21 cellular contexts compared by ENCODE assay signal in genomic region chr7:44224216-44224950, GRCh38. TPM values are rescaled to one million over a fixed set of nuclear protein-coding genes. Genes with fewer than 3 reads are reported as not detected.
DNase-seq lines count a peak whose midpoint lies in the region; ATAC-seq, FAIRE-seq and TF ChIP-seq lines count a peak whose summit lies in the region.
"Had no signal": no experiment of that assay in that cellular context is flagged by ENCODE, and none has a peak within 500 bp of the region (broad histone marks: within the 10 kb centered on the region; RNA-seq: fewer than 3 reads in every experiment).

No MANE protein-coding gene starts in this region.

- no peaks in the 10 kb centered on the region for H3K9me3 Mint-ChIP-seq in activated T-helper 2 cell treated with anti-CD3 and anti-CD28 coated beads, Interferon-gamma antibody, Interleukin-2, Interleukin-4, amounts not matched to agents 10 μg/mL and 5 μg/mL and 100 μg/mL, durations not matched to agents 14 hours and 24 hours and 36 hours
- H3K9me3 Mint-ChIP-seq: activated CD4-positive, alpha-beta T cell treated with anti-CD3 and anti-CD28 coated beads, Interleukin-2, amount 10 ng/mL, durations not matched to agents 24 days and 14 days; natural killer cell had no signal

- no peak overlapping the region for H3K9ac ChIP-seq in SK-N-SH
- no peak overlapping the region for H3K9ac ChIP-seq in K562 (ENCODE audit: insufficient read depth in 1 of 2, low read depth in 2 of 2, low read length in 2 of 2)

- no peaks in the 10 kb centered on the region for H3K79me2 ChIP-seq in SK-N-SH (ENCODE audit: insufficient read depth)
- no peaks in the 10 kb centered on the region for H3K79me2 ChIP-seq in K562 (ENCODE audit: control insufficient read depth, insufficient read depth, low read length)

- no peaks in the 10 kb centered on the region for H3K9me2 ChIP-seq in SK-N-SH

- no peaks in the 10 kb centered on the region for H4K20me1 ChIP-seq in SK-N-SH (ENCODE audit: insufficient read depth)
- H4K20me1 ChIP-seq in K562 (replicated peaks; ENCODE audit: control insufficient read depth, insufficient read depth, low read length), result no peaks in the 10 kb centered on the region

- in situ Hi-C loops in K562 (cut with MboI), result no loop called here

- no peaks in the 10 kb centered on the region for H3K27me3 Mint-ChIP-seq in activated T-helper 2 cell treated with anti-CD3 and anti-CD28 coated beads, Interferon-gamma antibody, Interleukin-2, Interleukin-4, amounts not matched to agents 10 μg/mL and 5 μg/mL and 100 μg/mL, durations not matched to agents 14 hours and 24 hours and 36 hours (ENCODE audit: low read depth)
- H3K27me3 Mint-ChIP-seq: activated CD4-positive, alpha-beta T cell treated with anti-CD3 and anti-CD28 coated beads, Interleukin-2, amount 10 ng/mL, durations not matched to agents 24 days and 14 days; activated naive CD8-positive, alpha-beta T cell had no signal

- H3F3A ChIP-seq in SK-N-SH (replicated peaks; ENCODE audit: insufficient read depth), result no peaks in the 10 kb centered on the region

- no peak for TF ChIP-seq POLR2A in K562 (conservative IDR thresholded peaks at IDR 0.05)

- H3K9me3 ChIP-seq in SK-N-SH, result no peaks in the 10 kb centered on the region
- no peaks in the 10 kb centered on the region for H3K9me3 ChIP-seq in K562 (replicated peaks; ENCODE audit: control insufficient read depth, insufficient read depth, low read depth, low read length)
- no peaks in the 10 kb centered on the region for H3K9me3 ChIP-seq in psoas muscle
- H3K9me3 ChIP-seq: MG63 had no signal

- H3K27me3 ChIP-seq in SK-N-SH (ENCODE audit: insufficient read depth), result no peaks in the 10 kb centered on the region
- peaks cover 14 to 45% of the 10 kb centered on the region in 2 experiments; a peak in 4 of 5 replicates for H3K27me3 ChIP-seq in K562 (ENCODE audit: control insufficient read depth in 2 of 2, insufficient read depth in 2 of 2, low read length in 2 of 2)
- H3K27me3 ChIP-seq in psoas muscle (ENCODE audit: insufficient read depth in 3 of 3, low read length in 2 of 3), result peaks cover 0 to 1% (median 0%) of the 10 kb centered on the region in 3 donors
- H3K27me3 ChIP-seq: MG63 had no signal

- POLR2A ChIA-PET in SK-N-SH (lab: Yijun Ruan, JAX), result interaction anchor here (1.1 to 1.7 kb wide), 2 partner anchors 10 to 12 kb away, joined by 4 to 5 read pairs; no protein-coding TSS in a partner anchor
- POLR2A ChIA-PET in K562 (lab: Yijun Ruan, JAX), result interaction anchor here (0.6 to 1.2 kb wide), 4 partner anchors 10 to 201 kb away, joined by 3 to 4 read pairs (median 4); no protein-coding TSS in a partner anchor

- TF ChIP-seq CTCF in SK-N-SH (IDR thresholded peaks at IDR 0.05), result no peak
- no peak for TF ChIP-seq CTCF in K562 (IDR thresholded peaks at IDR 0.05 in 2 of 3, conservative IDR thresholded peaks at IDR 0.05 in 1 of 3; ENCODE audit: insufficient read depth in 2 of 3, low read depth in 1 of 3, low read length in 3 of 3)
- TF ChIP-seq CTCF in psoas muscle (IDR thresholded peaks at IDR 0.05), result no peak

- no peaks in the 10 kb centered on the region for H3K36me3 Mint-ChIP-seq in activated T-helper 2 cell treated with anti-CD3 and anti-CD28 coated beads, Interferon-gamma antibody, Interleukin-2, Interleukin-4, amounts not matched to agents 10 μg/mL and 5 μg/mL and 100 μg/mL, durations not matched to agents 14 hours and 24 hours and 36 hours (ENCODE audit: low read depth)
- H3K36me3 Mint-ChIP-seq: activated naive CD8-positive, alpha-beta T cell; natural killer cell had no signal

- intact Hi-C loops in K562 (cut with micrococcal nuclease) (no loop called here), psoas muscle (cut with DNase I) (no loop called here)
- intact Hi-C loops in activated T-helper 2 cell treated with anti-CD3 and anti-CD28 coated beads, Interferon-gamma antibody, Interleukin-2, Interleukin-4, amounts not matched to agents 10 μg/mL and 5 μg/mL and 100 μg/mL, durations not matched to agents 14 hours and 24 hours and 36 hours (cut with micrococcal nuclease), result no loop called here

- WGBS in SK-N-SH (ENCODE audit: low lambda C conversion rate), result 62% methylated on average over 11 of the region's 14 CpGs
- WGBS in K562 (ENCODE audit: insufficient coverage, low coverage, missing lambda C conversion rate), result 1% methylated on average over 12 of the region's 14 CpGs
- 64 to 78% (median 77%) methylated on average over 12 to 14 of the region's 14 CpGs for WGBS in psoas muscle, 3 donors

- H3K4me2 ChIP-seq in SK-N-SH, result no peak overlapping the region
- no peak overlapping the region for H3K4me2 ChIP-seq in K562 (ENCODE audit: insufficient read depth, low read length)

- TF ChIP-seq EP300 in SK-N-SH (IDR thresholded peaks at IDR 0.05; ENCODE audit: borderline replicate concordance in 1 of 2, low read depth in 1 of 2, low read length in 1 of 2) (no peak), K562 (IDR thresholded peaks at IDR 0.05; ENCODE audit: low read length) (no peak)

- H2AFZ ChIP-seq in SK-N-SH (ENCODE audit: low read depth), result no peak overlapping the region
- H2AFZ ChIP-seq in K562 (ENCODE audit: low read depth, low read length), result no peak overlapping the region

- FAIRE-seq in K562 (lab: Jason Lieb, UNC), result no peak
- FAIRE-seq: A204.1, GM18507, GM19239 had no signal

- no TSS peak for BruUV-seq in K562 (replicated peaks; lab: Mats Ljungman, UMichigan)

- no peak for ATAC-seq in SK-N-SH treated with all-trans-retinoic acid at 6 μM for 48 hours
- no peak for ATAC-seq in K562
- ATAC-seq in psoas muscle, result no peak
- ATAC-seq: natural killer cell had no signal

- peak overlapping the region in 1 of 2 experiments; percentile 50; a peak in 1 of 4 replicates for H3K27ac ChIP-seq in SK-N-SH (ENCODE audit: low read depth in 2 of 2, low read length in 1 of 2)
- no peak overlapping the region for H3K27ac ChIP-seq in K562 (ENCODE audit: extremely low read depth, low read depth, low read length)
- H3K27ac ChIP-seq in psoas muscle, result no peak overlapping the region

- H3K9me1 ChIP-seq in K562 (ENCODE audit: control insufficient read depth, insufficient read depth, low read length), result no peaks in the 10 kb centered on the region

- CTCF ChIA-PET in SK-N-SH (lab: Yijun Ruan, JAX), result interaction anchor here (0.7 to 6.9 kb wide), 6 partner anchors 9 to 83 kb away, joined by 3 to 70 read pairs (median 3); no protein-coding TSS in a partner anchor
- CTCF ChIA-PET in K562 (lab: Yijun Ruan, JAX; ENCODE audit: low intra/inter-chr PET ratio), result no interaction called here

- TF ChIP-seq RAD21 in SK-N-SH (IDR thresholded peaks at IDR 0.05; ENCODE audit: low read length), result no peak
- no peak for TF ChIP-seq RAD21 in K562 (CRISPR knock-in tag; conservative IDR thresholded peaks at IDR 0.05 in 1 of 2, IDR thresholded peaks at IDR 0.05 in 1 of 2)

- H3K4me3 Mint-ChIP-seq in activated T-helper 2 cell treated with anti-CD3 and anti-CD28 coated beads, Interferon-gamma antibody, Interleukin-2, Interleukin-4, amounts not matched to agents 10 μg/mL and 5 μg/mL and 100 μg/mL, durations not matched to agents 14 hours and 24 hours and 36 hours (ENCODE audit: low read depth), result no peak overlapping the region
- H3K4me3 Mint-ChIP-seq: activated CD4-positive, alpha-beta T cell treated with anti-CD3 and anti-CD28 coated beads, Interleukin-2, amount 10 ng/mL, durations not matched to agents 24 days and 14 days; activated naive CD8-positive, alpha-beta T cell; natural killer cell had no signal

- DNase-seq in SK-N-SH, result peak; percentile 64
- peak; percentile 48 for DNase-seq in NCI-H345 treated with DMSO at 0.1 percent for 48 hours (lab: John Stamatoyannopoulos, UW; ENCODE audit: unreplicated experiment)
- DNase-seq in K562 (ENCODE audit: extremely low read depth in 1 of 4, low spot score in 3 of 4), result no peak
- peak; percentile 9 to 50 for DNase-seq in psoas muscle
- DNase-seq in activated T-helper 2 cell treated with anti-CD3 and anti-CD28 coated beads, Interferon-gamma antibody, Interleukin-2, Interleukin-4, amounts not matched to agents 10 μg/mL and 5 μg/mL and 100 μg/mL, durations not matched to agents 14 hours and 24 hours and 36 hours (ENCODE audit: low spot score), result no peak
- no peak for DNase-seq in NCI-H526 treated with DMSO at 0.1 percent for 48 hours (lab: John Stamatoyannopoulos, UW)
- no peak for DNase-seq in kidney glomerular epithelial cell (lab: John Stamatoyannopoulos, UW)
- DNase-seq: activated CD4-positive, alpha-beta T cell treated with anti-CD3 and anti-CD28 coated beads, Interleukin-2, amount 10 ng/mL, durations not matched to agents 24 days and 14 days; activated T-cell treated with anti-CD3 and anti-CD28 coated beads for 4 hours; central memory CD4-positive, alpha-beta T cell; foreskin fibroblast; MG63; natural killer cell; stimulated activated CD4-positive, alpha-beta T cell treated with anti-CD3 and anti-CD28 coated beads, Interleukin-2, amount 100 ng/mL, for 24 hours; T-helper 9 cell had no signal

- H3K27ac Mint-ChIP-seq in activated T-helper 2 cell treated with anti-CD3 and anti-CD28 coated beads, Interferon-gamma antibody, Interleukin-2, Interleukin-4, amounts not matched to agents 10 μg/mL and 5 μg/mL and 100 μg/mL, durations not matched to agents 14 hours and 24 hours and 36 hours, result no peak overlapping the region
- H3K27ac Mint-ChIP-seq: activated CD4-positive, alpha-beta T cell treated with anti-CD3 and anti-CD28 coated beads, Interleukin-2, amount 10 ng/mL, durations not matched to agents 24 days and 14 days; activated naive CD8-positive, alpha-beta T cell; natural killer cell had no signal

- H3K4me3 ChIP-seq in SK-N-SH (ENCODE audit: low read depth in 2 of 2, low read length in 1 of 2), result no peak overlapping the region
- no peak overlapping the region for H3K4me3 ChIP-seq in K562
- H3K4me3 ChIP-seq in psoas muscle, result no peak overlapping the region
- H3K4me3 ChIP-seq: MG63 had no signal

- H3K4me1 ChIP-seq in SK-N-SH (ENCODE audit: control insufficient read depth in 1 of 2, insufficient read depth in 2 of 2, low read depth in 1 of 2, low read length in 1 of 2), result peaks cover 0 to 32% of the 10 kb centered on the region in 2 experiments; a peak in 1 of 4 replicates
- peaks cover 0 to 61% of the 10 kb centered on the region in 2 experiments; a peak in 2 of 5 replicates for H3K4me1 ChIP-seq in K562 (replicated peaks in 1 of 2; ENCODE audit: control insufficient read depth in 2 of 2, insufficient read depth in 2 of 2, low read length in 2 of 2)
- H3K4me1 ChIP-seq in psoas muscle, result peaks cover 8% of the 10 kb centered on the region

- H3K4me1 Mint-ChIP-seq in activated T-helper 2 cell treated with anti-CD3 and anti-CD28 coated beads, Interferon-gamma antibody, Interleukin-2, Interleukin-4, amounts not matched to agents 10 μg/mL and 5 μg/mL and 100 μg/mL, durations not matched to agents 14 hours and 24 hours and 36 hours (ENCODE audit: low read depth), result no peaks in the 10 kb centered on the region
- H3K4me1 Mint-ChIP-seq: activated CD4-positive, alpha-beta T cell treated with anti-CD3 and anti-CD28 coated beads, Interleukin-2, amount 10 ng/mL, durations not matched to agents 24 days and 14 days; natural killer cell had no signal

- no peaks in the 10 kb centered on the region for H3K36me3 ChIP-seq in SK-N-SH (replicated peaks in 1 of 2; ENCODE audit: control insufficient read depth in 1 of 2, insufficient read depth in 2 of 2, low read length in 1 of 2)
- no peaks in the 10 kb centered on the region for H3K36me3 ChIP-seq in K562 (ENCODE audit: control insufficient read depth, insufficient read depth, low read length)
- H3K36me3 ChIP-seq in psoas muscle (ENCODE audit: insufficient read depth in 1 of 2, low read depth in 1 of 2), result no peaks in the 10 kb centered on the region
- H3K36me3 ChIP-seq: MG63 had no signal

RNA-seq across cellular contexts. Expression of gene YKT6, which starts 23.6 kb away (rescaled TPM):
- 170 and 213 TPM in 2 replicates for polyA plus RNA-seq in SK-N-SH (2012; rRNA removed)
- polyA plus RNA-seq in SK-N-SH (2012; cell fraction: cytosol; rRNA removed), result 121 and 165 TPM in 2 replicates
- 211 and 221 TPM in 2 replicates for polyA plus RNA-seq in SK-N-SH (2012; cell fraction: nucleus; rRNA removed)
- 52.9 and 122 TPM in 2 replicates for total RNA-seq in K562 (2011; cell fraction: chromatin; rRNA removed; ENCODE audit: low replicate concordance)
- 80.8 and 98.2 TPM in 2 replicates for total RNA-seq in K562 (2011; cell fraction: nucleolus; rRNA removed)
- total RNA-seq in K562 (2011; cell fraction: nucleoplasm; rRNA removed), result 90.6 and 91.5 TPM in 2 replicates
- 82.0 and 96.9 TPM in 2 replicates for total RNA-seq in K562 (2014; rRNA removed)
- total RNA-seq in K562 (2014; rRNA removed; fragmentation: Illumina TruSeq; extraction: Trizol), result 52.0 and 57.7 TPM in 2 replicates
- total RNA-seq in K562 (2015; rRNA removed; fragmentation: Illumina TruSeq; extraction: Trizol), result 56.9 and 59.5 TPM in 2 replicates
- 73.2 and 80.6 TPM in 2 replicates for total RNA-seq in K562 (2021)
- 90.6 and 96.8 TPM in 2 replicates for polyA plus RNA-seq in K562 (2011; rRNA removed)
- polyA plus RNA-seq in K562 (2011; cell fraction: cytosol; rRNA removed), result 88.6 and 98.5 TPM in 2 replicates
- 128 and 156 TPM in 2 replicates for polyA plus RNA-seq in K562 (2011; cell fraction: nucleus; rRNA removed)
- polyA plus RNA-seq in K562 (2012), result 75.1 and 76.7 TPM in 2 replicates
- 73.0 and 80.6 TPM in 2 replicates for polyA plus RNA-seq in K562 (2014; fragmentation: Illumina TruSeq; extraction: Trizol)
- polyA plus RNA-seq in K562 (2014; fragmentation: Nextera tagmentation; extraction: Ambion mirVana), result 1 to 10 TPM; 1.6 to 2.8 TPM
- polyA plus RNA-seq in K562 (2014; rRNA removed), result 75.1 and 96.5 TPM in 2 replicates
- 46.0 and 54.8 TPM in 2 replicates for polyA minus RNA-seq in K562 (2011; rRNA and poly(A)+ RNA removed)
- 25.1 and 28.8 TPM in 2 replicates for polyA minus RNA-seq in K562 (2011; cell fraction: cytosol; rRNA and poly(A)+ RNA removed)
- 46.4 and 60.2 TPM in 2 replicates for polyA minus RNA-seq in K562 (2011; cell fraction: nucleus; rRNA and poly(A)+ RNA removed)
- 10 to 100 TPM; 49.7 to 69.4 (median 63.7) TPM for total RNA-seq in psoas muscle
- 100 to 1,000 TPM in 2 of 3 donors, 10 to 100 TPM in 1; 47.7 to 153 (median 148) TPM for polyA plus RNA-seq in psoas muscle
- total RNA-seq in activated T-helper 2 cell treated with anti-CD3 and anti-CD28 coated beads, Interferon-gamma antibody, Interleukin-2, Interleukin-4, amounts not matched to agents 10 μg/mL and 5 μg/mL and 100 μg/mL, durations not matched to agents 14 hours and 24 hours and 36 hours, result 73.1 and 76.4 TPM in 2 replicates

RNA-seq across cellular contexts. Expression of gene GCK, which starts 35.1 kb away (rescaled TPM):
- 1.1 and 1.6 TPM in 2 replicates for polyA plus RNA-seq in SK-N-SH (2012; rRNA removed)
- polyA plus RNA-seq in SK-N-SH (2012; cell fraction: cytosol; rRNA removed), result 0.55 and 1.0 TPM in 2 replicates
- 0.83 and 1.1 TPM in 2 replicates for polyA plus RNA-seq in SK-N-SH (2012; cell fraction: nucleus; rRNA removed)
- not detected in 2 replicates for total RNA-seq in K562 (2011; cell fraction: chromatin; rRNA removed; ENCODE audit: low replicate concordance)
- total RNA-seq in K562 (2011; cell fraction: nucleolus; rRNA removed), result not detected in 2 replicates
- not detected in 2 replicates for total RNA-seq in K562 (2011; cell fraction: nucleoplasm; rRNA removed)
- 0.14 and 0.16 TPM in 2 replicates for total RNA-seq in K562 (2014; rRNA removed)
- 0.18 TPM in 1 of 2 replicates, not detected in the other for total RNA-seq in K562 (2014; rRNA removed; fragmentation: Illumina TruSeq; extraction: Trizol)
- 0.11 TPM in 1 of 2 replicates, not detected in the other for total RNA-seq in K562 (2015; rRNA removed; fragmentation: Illumina TruSeq; extraction: Trizol)
- 0.11 and 0.22 TPM in 2 replicates for total RNA-seq in K562 (2021)
- polyA plus RNA-seq in K562 (2011; rRNA removed), result not detected in 2 replicates
- polyA plus RNA-seq in K562 (2011; cell fraction: cytosol; rRNA removed), result 0.04 and 0.09 TPM in 2 replicates
- polyA plus RNA-seq in K562 (2011; cell fraction: nucleus; rRNA removed), result 0.13 TPM in 1 of 2 replicates, not detected in the other
- polyA plus RNA-seq in K562 (2012), result 0.79 and 1.2 TPM in 2 replicates
- not detected in 2 replicates for polyA plus RNA-seq in K562 (2014; fragmentation: Illumina TruSeq; extraction: Trizol)
- under 1 TPM; 0.25 to 0.55 TPM for polyA plus RNA-seq in K562 (2014; fragmentation: Nextera tagmentation; extraction: Ambion mirVana)
- 0.13 and 0.35 TPM in 2 replicates for polyA plus RNA-seq in K562 (2014; rRNA removed)
- not detected in 2 replicates for polyA minus RNA-seq in K562 (2011; rRNA and poly(A)+ RNA removed)
- polyA minus RNA-seq in K562 (2011; cell fraction: cytosol; rRNA and poly(A)+ RNA removed), result not detected in 2 replicates
- not detected in 2 replicates for polyA minus RNA-seq in K562 (2011; cell fraction: nucleus; rRNA and poly(A)+ RNA removed)
- not detected for total RNA-seq in psoas muscle
- polyA plus RNA-seq in psoas muscle, result under 1 TPM; 0.07 to 0.11 (median 0.08) TPM
- 1.8 and 2.3 TPM in 2 replicates for total RNA-seq in activated T-helper 2 cell treated with anti-CD3 and anti-CD28 coated beads, Interferon-gamma antibody, Interleukin-2, Interleukin-4, amounts not matched to agents 10 μg/mL and 5 μg/mL and 100 μg/mL, durations not matched to agents 14 hours and 24 hours and 36 hours
- total RNA-seq: HT1080, natural killer cell had no signal

Comparison
In these comparisons a context has a peak if more than half of its experiments do, and no peak if none do; other contexts are left out.
1. DNase-seq: peak in SK-N-SH (single experiment), NCI-H345 treated with DMSO at 0.1 percent for 48 hours (single experiment) and psoas muscle (2 of 2); none in K562 (0 of 4), activated T-helper 2 cell treated with anti-CD3 and anti-CD28 coated beads, Interferon-gamma antibody, Interleukin-2, Interleukin-4, amounts not matched to agents 10 μg/mL and 5 μg/mL and 100 μg/mL, durations not matched to agents 14 hours and 24 hours and 36 hours (single experiment), NCI-H526 treated with DMSO at 0.1 percent for 48 hours (single experiment) and kidney glomerular epithelial cell (single experiment).
2. Of the 27 proteins assayed by ChIP-seq in both K562 and SK-N-SH: peak only in K562: none; only in SK-N-SH: GATA2; in both: none; in neither: 26.